In genomic region chr9:37978983-37979382, GRCh38 we compare ENCODE assay signal across 15 cellular contexts.
"Had no signal": no experiment of that assay in that cellular context is flagged by ENCODE, and none has a peak within 500 bp of the region (broad histone marks: within the 10 kb centered on the region; RNA-seq: fewer than 3 reads in every experiment).

No MANE protein-coding gene starts in this region.

- H3K27me3 Mint-ChIP-seq: progenitor cell of endocrine pancreas had no signal

- H3K27ac Mint-ChIP-seq: activated T-helper 1 cell treated with anti-CD3 and anti-CD28 coated beads, Interleukin-12 subunit alpha, Interleukin-12 subunit beta, Interleukin-2, Interleukin-4 antibody, amounts not matched to agents 30 ng/mL and 10 ng/mL and 1 ng/mL, durations not matched to agents 14 hours and 24 hours and 36 hours; natural killer cell; progenitor cell of endocrine pancreas had no signal

- H3K36me3 Mint-ChIP-seq: natural killer cell had no signal

- H3K4me3 ChIP-seq: cardiac muscle cell, colonic mucosa, esophagus muscularis mucosa, hepatocyte, stomach had no signal

- H3K4me3 Mint-ChIP-seq: activated T-helper 1 cell treated with anti-CD3 and anti-CD28 coated beads, Interleukin-12 subunit alpha, Interleukin-12 subunit beta, Interleukin-2, Interleukin-4 antibody, amounts not matched to agents 30 ng/mL and 10 ng/mL and 1 ng/mL, durations not matched to agents 14 hours and 24 hours and 36 hours; natural killer cell had no signal

- H3K4me1 Mint-ChIP-seq: natural killer cell had no signal

- H3K9me3 Mint-ChIP-seq: activated T-helper 1 cell treated with anti-CD3 and anti-CD28 coated beads, Interleukin-12 subunit alpha, Interleukin-12 subunit beta, Interleukin-2, Interleukin-4 antibody, amounts not matched to agents 30 ng/mL and 10 ng/mL and 1 ng/mL, durations not matched to agents 14 hours and 24 hours and 36 hours; natural killer cell had no signal

- H3K27ac ChIP-seq: cardiac muscle cell, colonic mucosa, esophagus muscularis mucosa, hepatocyte, stomach had no signal

- DNase-seq: activated CD4-positive, alpha-beta T cell treated with anti-CD3 and anti-CD28 coated beads, Interleukin-2, amount 50 U/mL, for 1 hour; activated CD8-positive, alpha-beta memory T cell treated with anti-CD3 and anti-CD28 coated beads for 24 hours; colonic mucosa; effector CD4-positive, alpha-beta T cell; islet precursor cell; natural killer cell; nucleus accumbens; right cardiac atrium; small intestine; stomach had no signal
